21 cellular contexts compared by ENCODE assay signal in genomic region chr2:213834746-213835145, GRCh38.
DNase-seq lines count a peak whose midpoint lies in the region; ATAC-seq lines count a peak whose summit lies in the region.
"Had no signal": no experiment of that assay in that cellular context is flagged by ENCODE, and none has a peak within 500 bp of the region (broad histone marks: within the 10 kb centered on the region; RNA-seq: fewer than 3 reads in every experiment).

No MANE protein-coding gene starts in this region.

- no peaks in the 10 kb centered on the region for H3K27me3 Mint-ChIP-seq in effector memory CD8-positive, alpha-beta T cell
- no peaks in the 10 kb centered on the region for H3K27me3 Mint-ChIP-seq in activated CD8-positive, alpha-beta T cell treated with anti-CD3 and anti-CD28 coated beads, Interleukin-2, amount 10 ng/mL, durations not matched to agents 7 days and 5 days (ENCODE audit: low read depth)
- H3K27me3 Mint-ChIP-seq: B cell had no signal

- no peaks in the 10 kb centered on the region for H3K36me3 Mint-ChIP-seq in effector memory CD8-positive, alpha-beta T cell (ENCODE audit: insufficient read depth)
- no peaks in the 10 kb centered on the region for H3K36me3 Mint-ChIP-seq in activated CD8-positive, alpha-beta T cell treated with anti-CD3 and anti-CD28 coated beads, Interleukin-2, amount 10 ng/mL, durations not matched to agents 7 days and 5 days (ENCODE audit: low read depth)

- DNase-seq in EH (ENCODE audit: low read depth) (peak; percentile 67), RPMI7951 (ENCODE audit: low read depth) (peak; percentile 7), fibroblast of the conjunctiva (ENCODE audit: low read depth) (peak; percentile 9), stromal cell of bone marrow (ENCODE audit: low read depth) (peak; percentile 22), DMS114 treated with DMSO at 0.1 percent for 48 hours (lab: John Stamatoyannopoulos, UW; ENCODE audit: unreplicated experiment) (no peak), superior temporal gyrus (ENCODE audit: extremely low spot score) (no peak)
- DNase-seq in effector memory CD8-positive, alpha-beta T cell, result no peak
- DNase-seq in activated CD8-positive, alpha-beta T cell treated with anti-CD3 and anti-CD28 coated beads, Interleukin-2, amount 10 ng/mL, durations not matched to agents 7 days and 5 days, result no peak
- DNase-seq: effector memory CD4-positive, alpha-beta T cell; left colon; midbrain; NCI-H2081 treated with DMSO at 0.1 percent for 48 hours; NCI-H524; SIG-M5; stimulated activated naive CD4-positive, alpha-beta T cell; T-helper 2 cell; upper lobe of right lung had no signal

- H3K9me3 Mint-ChIP-seq in effector memory CD8-positive, alpha-beta T cell, result peaks cover 0 to 3% of the 10 kb centered on the region in 2 donors
- no peaks in the 10 kb centered on the region for H3K9me3 Mint-ChIP-seq in activated CD8-positive, alpha-beta T cell treated with anti-CD3 and anti-CD28 coated beads, Interleukin-2, amount 10 ng/mL, durations not matched to agents 7 days and 5 days (ENCODE audit: insufficient read depth)
- H3K9me3 Mint-ChIP-seq: activated T-helper 2 cell treated with anti-CD3 and anti-CD28 coated beads, Interferon-gamma antibody, Interleukin-2, Interleukin-4, amounts not matched to agents 10 μg/mL and 5 μg/mL and 100 μg/mL, durations not matched to agents 14 hours and 24 hours and 36 hours; neural crest cell had no signal

- no peak overlapping the region for H3K27ac Mint-ChIP-seq in effector memory CD8-positive, alpha-beta T cell
- H3K27ac Mint-ChIP-seq in activated CD8-positive, alpha-beta T cell treated with anti-CD3 and anti-CD28 coated beads, Interleukin-2, amount 10 ng/mL, durations not matched to agents 7 days and 5 days, result no peak overlapping the region
- H3K27ac Mint-ChIP-seq: activated T-helper 2 cell treated with anti-CD3 and anti-CD28 coated beads, Interferon-gamma antibody, Interleukin-2, Interleukin-4, amounts not matched to agents 10 μg/mL and 5 μg/mL and 100 μg/mL, durations not matched to agents 14 hours and 24 hours and 36 hours; B cell had no signal

- POLR2A ChIA-PET in activated CD8-positive, alpha-beta T cell treated with anti-CD3 and anti-CD28 coated beads, Interleukin-2, amount 10 ng/mL, durations not matched to agents 7 days and 5 days (lab: Charles Lee), result no interaction called here

- ATAC-seq in effector memory CD8-positive, alpha-beta T cell (replicated peaks), result no peak
- ATAC-seq in activated CD8-positive, alpha-beta T cell treated with anti-CD3 and anti-CD28 coated beads, Interleukin-2, amount 10 ng/mL, durations not matched to agents 7 days and 5 days, result no peak
- ATAC-seq: K562, left colon, upper lobe of right lung had no signal

- CTCF ChIA-PET in activated CD8-positive, alpha-beta T cell treated with anti-CD3 and anti-CD28 coated beads, Interleukin-2, amount 10 ng/mL, durations not matched to agents 7 days and 5 days (lab: Charles Lee), result no interaction called here

- no peaks in the 10 kb centered on the region for H3K4me1 Mint-ChIP-seq in effector memory CD8-positive, alpha-beta T cell (ENCODE audit: low read depth in 2 of 2)
- H3K4me1 Mint-ChIP-seq in activated CD8-positive, alpha-beta T cell treated with anti-CD3 and anti-CD28 coated beads, Interleukin-2, amount 10 ng/mL, durations not matched to agents 7 days and 5 days (ENCODE audit: low read depth), result no peaks in the 10 kb centered on the region
- H3K4me1 Mint-ChIP-seq: B cell, neural crest cell had no signal

- no peak overlapping the region for H3K4me3 Mint-ChIP-seq in effector memory CD8-positive, alpha-beta T cell
- no peak overlapping the region for H3K4me3 Mint-ChIP-seq in activated CD8-positive, alpha-beta T cell treated with anti-CD3 and anti-CD28 coated beads, Interleukin-2, amount 10 ng/mL, durations not matched to agents 7 days and 5 days
- H3K4me3 Mint-ChIP-seq: B cell, neural crest cell had no signal

Comparison
In these comparisons a context has a peak if more than half of its experiments do, and no peak if none do; other contexts are left out.
1. DNase-seq: peak in EH (single experiment), RPMI7951 (single experiment), fibroblast of the conjunctiva (single experiment) and stromal cell of bone marrow (single experiment); none in effector memory CD8-positive, alpha-beta T cell (0 of 3), DMS114 treated with DMSO at 0.1 percent for 48 hours (single experiment), superior temporal gyrus (single experiment) and activated CD8-positive, alpha-beta T cell treated with anti-CD3 and anti-CD28 coated beads, Interleukin-2, amount 10 ng/mL, durations not matched to agents 7 days and 5 days (single experiment).